Comparison of ENCODE assay signal across 2 cellular contexts in the genomic region with DNA sequence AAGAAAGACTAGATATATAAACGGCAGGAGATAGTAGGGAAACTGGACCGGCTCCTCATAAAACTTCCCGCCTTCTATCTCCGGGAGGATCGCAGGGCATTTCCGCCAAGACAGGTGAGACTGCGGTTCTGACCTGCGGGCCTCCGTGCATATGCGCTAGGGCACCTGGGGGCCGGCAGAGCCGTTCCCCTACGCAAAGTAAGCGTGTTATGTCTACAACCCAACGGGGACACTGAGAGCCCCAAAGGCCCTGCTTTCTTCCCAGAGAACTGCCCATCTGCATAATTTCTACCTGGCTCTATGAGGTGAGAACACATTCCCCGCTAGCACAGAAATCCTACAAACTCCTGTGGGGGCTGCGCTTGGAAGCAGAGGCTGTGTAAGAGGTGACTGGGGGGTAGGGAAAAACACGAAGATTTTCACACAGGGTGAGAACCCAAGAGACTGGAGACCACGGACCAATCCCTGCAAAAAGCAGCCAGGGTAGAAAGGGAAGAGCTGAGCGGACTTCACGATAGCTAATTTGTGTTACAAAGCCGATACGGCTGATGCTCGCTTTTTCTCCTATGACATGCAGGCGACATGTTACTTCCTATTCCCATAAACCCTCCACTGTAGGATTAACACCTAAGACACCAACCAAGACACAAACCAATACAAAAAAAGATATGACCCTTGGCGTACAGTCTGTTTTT.
TF ChIP-seq lines count a peak whose summit lies in the region.

No MANE protein-coding gene starts in this region.

TF ChIP-seq in HCT116, 20 proteins besides CTCF, POLR2A, EP300 and RAD21 (continued from another document):
- TF ChIP-seq CBX3 (IDR thresholded peaks at IDR 0.05; ENCODE audit: low read depth), result peak; percentile 42; the same call in 1 of the 2 replicates
- peak; percentile 64; the same call in 1 of the 2 replicates for TF ChIP-seq SP1 (IDR thresholded peaks at IDR 0.05; ENCODE audit: low read depth)
- TF ChIP-seq, protein P1, sequence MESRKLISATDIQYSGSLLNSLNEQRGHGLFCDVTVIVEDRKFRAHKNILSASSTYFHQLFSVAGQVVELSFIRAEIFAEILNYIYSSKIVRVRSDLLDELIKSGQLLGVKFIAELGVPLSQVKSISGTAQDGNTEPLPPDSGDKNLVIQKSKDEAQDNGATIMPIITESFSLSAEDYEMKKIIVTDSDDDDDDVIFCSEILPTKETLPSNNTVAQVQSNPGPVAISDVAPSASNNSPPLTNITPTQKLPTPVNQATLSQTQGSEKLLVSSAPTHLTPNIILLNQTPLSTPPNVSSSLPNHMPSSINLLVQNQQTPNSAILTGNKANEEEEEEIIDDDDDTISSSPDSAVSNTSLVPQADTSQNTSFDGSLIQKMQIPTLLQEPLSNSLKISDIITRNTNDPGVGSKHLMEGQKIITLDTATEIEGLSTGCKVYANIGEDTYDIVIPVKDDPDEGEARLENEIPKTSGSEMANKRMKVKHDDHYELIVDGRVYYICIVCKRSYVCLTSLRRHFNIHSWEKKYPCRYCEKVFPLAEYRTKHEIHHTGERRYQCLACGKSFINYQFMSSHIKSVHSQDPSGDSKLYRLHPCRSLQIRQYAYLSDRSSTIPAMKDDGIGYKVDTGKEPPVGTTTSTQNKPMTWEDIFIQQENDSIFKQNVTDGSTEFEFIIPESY (IDR thresholded peaks at IDR 0.05; ENCODE audit: extremely low read depth, insufficient replicate concordance, low read length), result peak; percentile 84
- 0 out of 2 replicates have a peak, but pooled peaks have one; percentile 40 for TF ChIP-seq CEBPB (IDR thresholded peaks at IDR 0.05; ENCODE audit: low read depth)
- TF ChIP-seq, protein P2, sequence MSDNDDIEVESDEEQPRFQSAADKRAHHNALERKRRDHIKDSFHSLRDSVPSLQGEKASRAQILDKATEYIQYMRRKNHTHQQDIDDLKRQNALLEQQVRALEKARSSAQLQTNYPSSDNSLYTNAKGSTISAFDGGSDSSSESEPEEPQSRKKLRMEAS (IDR thresholded peaks at IDR 0.05), result 0 out of 2 replicates have a peak, but pooled peaks have one; percentile 28
- peak; percentile 94 for TF ChIP-seq SIN3A (IDR thresholded peaks at IDR 0.05; ENCODE audit: low read depth)
- peak; percentile 43; the same call in 1 of the 2 replicates for TF ChIP-seq JUND (IDR thresholded peaks at IDR 0.05)

TF ChIP-seq in neural cell, 6 proteins besides CTCF, POLR2A, EP300 and RAD21:
- TF ChIP-seq, protein P3, sequence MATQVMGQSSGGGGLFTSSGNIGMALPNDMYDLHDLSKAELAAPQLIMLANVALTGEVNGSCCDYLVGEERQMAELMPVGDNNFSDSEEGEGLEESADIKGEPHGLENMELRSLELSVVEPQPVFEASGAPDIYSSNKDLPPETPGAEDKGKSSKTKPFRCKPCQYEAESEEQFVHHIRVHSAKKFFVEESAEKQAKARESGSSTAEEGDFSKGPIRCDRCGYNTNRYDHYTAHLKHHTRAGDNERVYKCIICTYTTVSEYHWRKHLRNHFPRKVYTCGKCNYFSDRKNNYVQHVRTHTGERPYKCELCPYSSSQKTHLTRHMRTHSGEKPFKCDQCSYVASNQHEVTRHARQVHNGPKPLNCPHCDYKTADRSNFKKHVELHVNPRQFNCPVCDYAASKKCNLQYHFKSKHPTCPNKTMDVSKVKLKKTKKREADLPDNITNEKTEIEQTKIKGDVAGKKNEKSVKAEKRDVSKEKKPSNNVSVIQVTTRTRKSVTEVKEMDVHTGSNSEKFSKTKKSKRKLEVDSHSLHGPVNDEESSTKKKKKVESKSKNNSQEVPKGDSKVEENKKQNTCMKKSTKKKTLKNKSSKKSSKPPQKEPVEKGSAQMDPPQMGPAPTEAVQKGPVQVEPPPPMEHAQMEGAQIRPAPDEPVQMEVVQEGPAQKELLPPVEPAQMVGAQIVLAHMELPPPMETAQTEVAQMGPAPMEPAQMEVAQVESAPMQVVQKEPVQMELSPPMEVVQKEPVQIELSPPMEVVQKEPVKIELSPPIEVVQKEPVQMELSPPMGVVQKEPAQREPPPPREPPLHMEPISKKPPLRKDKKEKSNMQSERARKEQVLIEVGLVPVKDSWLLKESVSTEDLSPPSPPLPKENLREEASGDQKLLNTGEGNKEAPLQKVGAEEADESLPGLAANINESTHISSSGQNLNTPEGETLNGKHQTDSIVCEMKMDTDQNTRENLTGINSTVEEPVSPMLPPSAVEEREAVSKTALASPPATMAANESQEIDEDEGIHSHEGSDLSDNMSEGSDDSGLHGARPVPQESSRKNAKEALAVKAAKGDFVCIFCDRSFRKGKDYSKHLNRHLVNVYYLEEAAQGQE (IDR thresholded peaks at IDR 0.05; ENCODE audit: borderline replicate concordance), result peak; percentile 43
- peak; percentile 11 for TF ChIP-seq MXI1 (conservative IDR thresholded peaks at IDR 0.05; ENCODE audit: poor library complexity, severe bottlenecking)
- TF ChIP-seq POLR2AphosphoS5 (IDR thresholded peaks at IDR 0.05), result peak; percentile 93
